ENCODE assay signal across 18 cellular contexts in genomic region chr20:16759161-16759523, GRCh38. TPM values are rescaled to one million over a fixed set of nuclear protein-coding genes. Genes with fewer than 3 reads are reported as not detected.
DNase-seq lines count a peak whose midpoint lies in the region; ATAC-seq and TF ChIP-seq lines count a peak whose summit lies in the region.
"Had no signal": no experiment of that assay in that cellular context is flagged by ENCODE, and none has a peak within 500 bp of the region (broad histone marks: within the 10 kb centered on the region; RNA-seq: fewer than 3 reads in every experiment).

No MANE protein-coding gene starts in this region.

- H3K36me3 ChIP-seq in OCI-LY3 (replicated peaks; ENCODE audit: low read depth, low read length): no peaks in the 10 kb centered on the region
- no peaks in the 10 kb centered on the region for H3K36me3 ChIP-seq in thyroid gland
- H3K36me3 ChIP-seq: BE2C had no signal

- H3K27me3 ChIP-seq in OCI-LY3 (ENCODE audit: low read depth, low read length) (peaks cover 27% of the 10 kb centered on the region), thyroid gland (no peaks in the 10 kb centered on the region)

- no peak overlapping the region for H3K9ac ChIP-seq in OCI-LY3 (ENCODE audit: low read length)

- H3K4me1 ChIP-seq in OCI-LY3 (ENCODE audit: low read length) (peaks cover 24% of the 10 kb centered on the region), thyroid gland (peaks cover 15 to 30% of the 10 kb centered on the region in 2 donors)
- H3K4me1 ChIP-seq: BE2C had no signal

- TF ChIP-seq CTCF in OCI-LY3 (IDR thresholded peaks at IDR 0.05; ENCODE audit: low read depth, low read length): no peak
- TF ChIP-seq CTCF in thyroid gland (IDR thresholded peaks at IDR 0.05): no peak

- peak overlapping the region; percentile 31 for H3K4me2 ChIP-seq in OCI-LY3 (ENCODE audit: low read length)

- ATAC-seq in GM18868 (IDR thresholded peaks at IDR 0.05; ENCODE audit: unreplicated experiment): peak; percentile 27
- ATAC-seq: K562, Panc1, SK-N-SH treated with all-trans-retinoic acid at 6 μM for 48 hours had no signal

- TF ChIP-seq POLR2A in thyroid gland (IDR thresholded peaks at IDR 0.05): no peak

- H3K4me3 ChIP-seq in OCI-LY3 (ENCODE audit: low read length): no peak overlapping the region
- H3K4me3 ChIP-seq in thyroid gland (replicated peaks in 1 of 3): no peak overlapping the region
- H3K4me3 ChIP-seq: K562 had no signal

- H2AFZ ChIP-seq in OCI-LY3 (ENCODE audit: low read depth, low read length): no peak overlapping the region

- H4K20me1 ChIP-seq in OCI-LY3 (ENCODE audit: insufficient read depth, low read length): no peaks in the 10 kb centered on the region

- H3K27ac ChIP-seq in OCI-LY3 (ENCODE audit: low read length): no peak overlapping the region
- peak overlapping the region in 2 of 3 donors; percentile 5 to 94 for H3K27ac ChIP-seq in thyroid gland

- H3K9me3 ChIP-seq in OCI-LY3 (ENCODE audit: insufficient read depth, low read length) (no peaks in the 10 kb centered on the region; the same call in 1 of the 2 replicates), thyroid gland (no peaks in the 10 kb centered on the region)
- H3K9me3 ChIP-seq: BE2C had no signal

- intact Hi-C loops in thyroid gland (cut with DNase I): no loop called here

- DNase-seq in myocyte (ENCODE audit: low read depth) (peak; percentile 24), thyroid gland (no peak), globus pallidus (ENCODE audit: low spot score) (no peak), NCI-H146 (lab: John Stamatoyannopoulos, UW) (no peak), NCI-H2081 (lab: John Stamatoyannopoulos, UW) (no peak)
- DNase-seq: ACHN; BE2C; CD8-positive, alpha-beta memory T cell; DMS153; NCI-H1048; NCI-H1694; SHP77 had no signal

- no peaks in the 10 kb centered on the region for H3K79me2 ChIP-seq in OCI-LY3 (ENCODE audit: low read length)

- 90 to 94% methylated on average over 1 of the region's 1 CpG for WGBS in thyroid gland, 2 donors

RNA-seq across cellular contexts. Expression of gene OTOR, which starts 11.0 kb away (rescaled TPM):
- not detected in 2 replicates for total RNA-seq in myocyte
- polyA plus RNA-seq in myocyte (2012): not detected
- total RNA-seq in thyroid gland: not detected
- total RNA-seq: CD8-positive, alpha-beta memory T cell; K562; M059J had no signal
- polyA plus RNA-seq: CD8-positive, alpha-beta memory T cell; K562 had no signal

RNA-seq across cellular contexts. Expression of gene SNRPB2, which starts 29.3 kb away (rescaled TPM):
- total RNA-seq in myocyte (50.7 and 67.3 TPM in 2 replicates), thyroid gland (10 to 100 TPM; 24.8 to 42.0 (median 35.2) TPM)
- polyA plus RNA-seq in myocyte (2012): 58.5 TPM
